In the genomic region with DNA sequence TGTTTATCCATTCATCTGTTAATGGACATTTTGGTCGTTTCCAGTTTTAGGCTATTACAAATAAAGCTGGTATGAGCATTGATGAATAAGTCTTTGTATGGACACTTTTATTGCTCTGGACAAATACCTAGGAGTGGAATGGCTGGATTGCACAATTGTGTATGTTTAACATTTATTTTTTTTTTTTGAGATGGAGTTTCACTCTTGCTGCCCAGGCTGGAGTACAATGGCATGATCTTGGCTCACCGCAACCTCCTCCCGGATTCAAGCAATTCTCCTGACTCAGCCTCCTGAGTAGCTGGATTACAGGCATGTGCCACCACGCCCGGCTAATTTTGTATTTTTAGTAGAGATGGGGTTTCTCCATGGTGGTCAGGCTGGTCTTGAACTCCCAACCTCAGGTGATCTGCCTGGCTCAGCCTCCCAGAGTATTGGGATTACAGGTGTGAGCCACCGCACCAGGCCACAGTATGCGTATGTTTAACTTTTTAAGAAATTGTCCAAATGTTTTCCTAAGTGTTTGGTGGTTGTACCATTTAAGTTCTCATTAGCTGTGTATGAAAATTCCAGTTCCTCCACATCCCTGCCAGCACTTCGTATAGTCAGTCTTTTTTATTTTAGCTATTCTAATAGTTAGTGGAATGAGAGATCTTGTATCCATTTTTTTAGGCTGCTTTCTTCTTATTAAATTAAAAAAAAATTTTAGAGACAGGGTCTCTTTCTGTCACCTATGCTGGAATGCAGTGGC, we compare ENCODE assay signal across 1 cellular context.
A peak's percentile ranks its signal among the peaks of the same experiment; 100 is the strongest.
TF ChIP-seq lines count a peak whose summit lies in the region.

No MANE protein-coding gene starts in this region.

TF ChIP-seq in HepG2, 621 proteins besides CTCF, POLR2A, EP300 and RAD21 (continued from another document):
- TF ChIP-seq MEIS2 (CRISPR knock-in tag; IDR thresholded peaks at IDR 0.05) (0 out of 2 replicates have a peak, but pooled peaks have one; percentile 32), GFI1 (CRISPR knock-in tag; IDR thresholded peaks at IDR 0.05; ENCODE audit: borderline replicate concordance) (peak; percentile 56; the same call in 1 of the 2 replicates), ZMYM4 (CRISPR knock-in tag; IDR thresholded peaks at IDR 0.05) (peak; percentile 43), GMEB1 (CRISPR knock-in tag; IDR thresholded peaks at IDR 0.05; ENCODE audit: borderline replicate concordance) (0 out of 2 replicates have a peak, but pooled peaks have one; percentile 16), MIXL1 (CRISPR knock-in tag; IDR thresholded peaks at IDR 0.05) (peak; percentile 6; the same call in 1 of the 2 replicates)
- TF ChIP-seq, protein P1, sequence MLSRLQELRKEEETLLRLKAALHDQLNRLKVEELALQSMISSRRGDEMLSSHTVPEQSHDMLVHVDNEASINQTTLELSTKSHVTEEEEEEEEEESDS (CRISPR knock-in tag; IDR thresholded peaks at IDR 0.05; ENCODE audit: borderline replicate concordance): 0 out of 2 replicates have a peak, but pooled peaks have one; percentile 21
- TF ChIP-seq, protein P2, sequence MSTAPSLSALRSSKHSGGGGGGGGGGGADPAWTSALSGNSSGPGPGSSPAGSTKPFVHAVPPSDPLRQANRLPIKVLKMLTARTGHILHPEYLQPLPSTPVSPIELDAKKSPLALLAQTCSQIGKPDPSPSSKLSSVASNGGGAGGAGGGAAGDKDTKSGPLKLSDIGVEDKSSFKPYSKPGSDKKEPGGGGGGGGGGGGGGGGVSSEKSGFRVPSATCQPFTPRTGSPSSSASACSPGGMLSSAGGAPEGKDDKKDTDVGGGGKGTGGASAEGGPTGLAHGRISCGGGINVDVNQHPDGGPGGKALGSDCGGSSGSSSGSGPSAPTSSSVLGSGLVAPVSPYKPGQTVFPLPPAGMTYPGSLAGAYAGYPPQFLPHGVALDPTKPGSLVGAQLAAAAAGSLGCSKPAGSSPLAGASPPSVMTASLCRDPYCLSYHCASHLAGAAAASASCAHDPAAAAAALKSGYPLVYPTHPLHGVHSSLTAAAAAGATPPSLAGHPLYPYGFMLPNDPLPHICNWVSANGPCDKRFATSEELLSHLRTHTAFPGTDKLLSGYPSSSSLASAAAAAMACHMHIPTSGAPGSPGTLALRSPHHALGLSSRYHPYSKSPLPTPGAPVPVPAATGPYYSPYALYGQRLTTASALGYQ (CRISPR knock-in tag; IDR thresholded peaks at IDR 0.05): peak; percentile 73; the same call in 1 of the 2 replicates
